In the genomic region with DNA sequence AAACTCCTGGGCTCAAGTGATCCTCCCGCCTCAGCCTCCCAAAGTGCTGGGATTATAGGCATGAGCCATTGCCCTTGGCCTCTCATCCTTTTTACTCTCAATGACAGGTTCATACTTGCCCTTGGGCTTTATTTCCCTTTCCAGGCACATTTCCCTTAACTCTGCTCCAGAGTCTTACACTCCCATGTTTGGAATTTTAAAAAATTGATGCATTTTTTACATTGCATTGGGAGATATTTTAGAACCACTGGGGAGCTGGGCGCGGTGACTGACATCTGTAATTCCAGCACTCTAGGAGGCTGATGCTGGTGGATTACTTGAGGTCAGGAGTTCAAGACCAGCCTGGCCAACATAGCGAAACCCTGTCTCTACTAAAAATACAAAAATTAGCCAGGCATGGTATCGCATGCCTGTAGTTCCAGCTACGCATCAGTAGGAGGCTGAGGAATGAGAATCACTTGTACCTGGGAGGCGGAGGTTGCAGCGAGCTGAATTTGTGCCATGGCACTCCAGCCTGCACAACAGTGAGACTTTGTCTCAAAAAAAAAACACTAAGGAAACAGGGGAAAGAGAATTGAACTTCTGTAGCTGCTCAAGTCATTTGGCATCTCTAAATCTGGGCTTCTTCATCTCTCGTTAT, we compare ENCODE assay signal across 1 cellular context.
TF ChIP-seq lines count a peak whose summit lies in the region.

No MANE protein-coding gene starts in this region.

TF ChIP-seq in WTC11, 78 proteins besides CTCF, POLR2A, EP300 and RAD21 (continued from another document):
- TF ChIP-seq, protein P1, sequence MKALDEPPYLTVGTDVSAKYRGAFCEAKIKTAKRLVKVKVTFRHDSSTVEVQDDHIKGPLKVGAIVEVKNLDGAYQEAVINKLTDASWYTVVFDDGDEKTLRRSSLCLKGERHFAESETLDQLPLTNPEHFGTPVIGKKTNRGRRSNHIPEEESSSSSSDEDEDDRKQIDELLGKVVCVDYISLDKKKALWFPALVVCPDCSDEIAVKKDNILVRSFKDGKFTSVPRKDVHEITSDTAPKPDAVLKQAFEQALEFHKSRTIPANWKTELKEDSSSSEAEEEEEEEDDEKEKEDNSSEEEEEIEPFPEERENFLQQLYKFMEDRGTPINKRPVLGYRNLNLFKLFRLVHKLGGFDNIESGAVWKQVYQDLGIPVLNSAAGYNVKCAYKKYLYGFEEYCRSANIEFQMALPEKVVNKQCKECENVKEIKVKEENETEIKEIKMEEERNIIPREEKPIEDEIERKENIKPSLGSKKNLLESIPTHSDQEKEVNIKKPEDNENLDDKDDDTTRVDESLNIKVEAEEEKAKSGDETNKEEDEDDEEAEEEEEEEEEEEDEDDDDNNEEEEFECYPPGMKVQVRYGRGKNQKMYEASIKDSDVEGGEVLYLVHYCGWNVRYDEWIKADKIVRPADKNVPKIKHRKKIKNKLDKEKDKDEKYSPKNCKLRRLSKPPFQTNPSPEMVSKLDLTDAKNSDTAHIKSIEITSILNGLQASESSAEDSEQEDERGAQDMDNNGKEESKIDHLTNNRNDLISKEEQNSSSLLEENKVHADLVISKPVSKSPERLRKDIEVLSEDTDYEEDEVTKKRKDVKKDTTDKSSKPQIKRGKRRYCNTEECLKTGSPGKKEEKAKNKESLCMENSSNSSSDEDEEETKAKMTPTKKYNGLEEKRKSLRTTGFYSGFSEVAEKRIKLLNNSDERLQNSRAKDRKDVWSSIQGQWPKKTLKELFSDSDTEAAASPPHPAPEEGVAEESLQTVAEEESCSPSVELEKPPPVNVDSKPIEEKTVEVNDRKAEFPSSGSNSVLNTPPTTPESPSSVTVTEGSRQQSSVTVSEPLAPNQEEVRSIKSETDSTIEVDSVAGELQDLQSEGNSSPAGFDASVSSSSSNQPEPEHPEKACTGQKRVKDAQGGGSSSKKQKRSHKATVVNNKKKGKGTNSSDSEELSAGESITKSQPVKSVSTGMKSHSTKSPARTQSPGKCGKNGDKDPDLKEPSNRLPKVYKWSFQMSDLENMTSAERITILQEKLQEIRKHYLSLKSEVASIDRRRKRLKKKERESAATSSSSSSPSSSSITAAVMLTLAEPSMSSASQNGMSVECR (CRISPR knock-in tag; IDR thresholded peaks at IDR 0.05; ENCODE audit: borderline replicate concordance): no peak
- TF ChIP-seq ZNF121 (CRISPR knock-in tag; IDR thresholded peaks at IDR 0.05): no peak
- TF ChIP-seq MYBL2 (CRISPR knock-in tag; IDR thresholded peaks at IDR 0.05): no peak
- TF ChIP-seq, protein P2, sequence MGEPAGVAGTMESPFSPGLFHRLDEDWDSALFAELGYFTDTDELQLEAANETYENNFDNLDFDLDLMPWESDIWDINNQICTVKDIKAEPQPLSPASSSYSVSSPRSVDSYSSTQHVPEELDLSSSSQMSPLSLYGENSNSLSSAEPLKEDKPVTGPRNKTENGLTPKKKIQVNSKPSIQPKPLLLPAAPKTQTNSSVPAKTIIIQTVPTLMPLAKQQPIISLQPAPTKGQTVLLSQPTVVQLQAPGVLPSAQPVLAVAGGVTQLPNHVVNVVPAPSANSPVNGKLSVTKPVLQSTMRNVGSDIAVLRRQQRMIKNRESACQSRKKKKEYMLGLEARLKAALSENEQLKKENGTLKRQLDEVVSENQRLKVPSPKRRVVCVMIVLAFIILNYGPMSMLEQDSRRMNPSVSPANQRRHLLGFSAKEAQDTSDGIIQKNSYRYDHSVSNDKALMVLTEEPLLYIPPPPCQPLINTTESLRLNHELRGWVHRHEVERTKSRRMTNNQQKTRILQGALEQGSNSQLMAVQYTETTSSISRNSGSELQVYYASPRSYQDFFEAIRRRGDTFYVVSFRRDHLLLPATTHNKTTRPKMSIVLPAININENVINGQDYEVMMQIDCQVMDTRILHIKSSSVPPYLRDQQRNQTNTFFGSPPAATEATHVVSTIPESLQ (CRISPR knock-in tag; IDR thresholded peaks at IDR 0.05): no peak
- TF ChIP-seq PRRX2 (CRISPR knock-in tag; IDR thresholded peaks at IDR 0.05): no peak
TF ChIP-seq in WTC11: peak in this region for 0.
